Comparison of ENCODE assay signal across 18 cellular contexts in the genomic region with DNA sequence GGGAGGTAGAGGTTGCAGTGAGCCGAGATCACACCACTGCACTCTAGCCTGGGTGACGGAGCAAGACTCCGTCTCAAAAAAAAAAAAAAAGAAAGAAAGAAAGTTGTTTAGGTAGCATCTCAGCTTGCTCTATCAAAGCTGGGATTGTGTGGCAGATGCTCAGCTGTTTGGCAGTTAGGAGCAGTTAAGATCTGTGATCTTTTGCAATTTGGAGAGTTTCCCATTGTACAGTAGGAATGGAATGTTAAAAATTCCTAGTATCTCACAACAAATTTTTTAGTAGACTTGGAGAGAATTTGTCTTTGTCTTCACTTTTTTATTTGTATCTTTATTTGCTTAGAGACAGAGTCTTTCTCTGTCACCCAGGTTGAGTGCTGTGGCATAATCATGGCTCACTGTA.
DNase-seq lines count a peak whose midpoint lies in the region; ATAC-seq and TF ChIP-seq lines count a peak whose summit lies in the region.
"Had no signal": no experiment of that assay in that cellular context is flagged by ENCODE, and none has a peak within 500 bp of the region (broad histone marks: within the 10 kb centered on the region; RNA-seq: fewer than 3 reads in every experiment).

No MANE protein-coding gene starts in this region.

- no peak overlapping the region for H3K4me3 ChIP-seq in foreskin fibroblast (ENCODE audit: low read depth in 1 of 2, low read length in 2 of 2)
- H3K4me3 ChIP-seq in mucosa of descending colon: no peak overlapping the region
- H3K4me3 ChIP-seq: A549, esophagus muscularis mucosa, PC-9, right atrium auricular region had no signal

- intact Hi-C loops in mucosa of descending colon (cut with DNase I, micrococcal nuclease): no loop called here

- H3K4me1 ChIP-seq in mucosa of descending colon (ENCODE audit: low read depth): no peaks in the 10 kb centered on the region
- H3K4me1 ChIP-seq: A549, esophagus muscularis mucosa, right atrium auricular region had no signal

- ATAC-seq in mucosa of descending colon (no peak), GM21515 (IDR thresholded peaks at IDR 0.05; ENCODE audit: unreplicated experiment) (no peak)
- ATAC-seq: A549; left colon; stimulated activated naive CD8-positive, alpha-beta T cell treated with anti-CD3 and anti-CD28 coated beads, Interleukin-15, Interleukin-2, amounts not matched to agents 100 U/mL and 50 U/mL, for 24 hours had no signal

- no peaks in the 10 kb centered on the region for H3K9me3 ChIP-seq in mucosa of descending colon
- H3K9me3 ChIP-seq: A549, esophagus muscularis mucosa, right atrium auricular region had no signal

- peak; percentile 34 for DNase-seq in ACHN
- peak; percentile 70 for DNase-seq in HCEC 1CT
- peak; percentile 43 for DNase-seq in amniotic epithelial cell (ENCODE audit: low read depth)
- DNase-seq in foreskin fibroblast: peak; percentile 48 to 74
- no peak for DNase-seq in mucosa of descending colon
- DNase-seq in kidney tubule cell (ENCODE audit: low spot score): no peak
- DNase-seq in NOMO-1 treated with dmso at 0.1 percent for 144 hours (lab: John Stamatoyannopoulos, UW; ENCODE audit: unreplicated experiment): no peak
- DNase-seq: activated CD4-positive, alpha-beta T cell treated with anti-CD3 and anti-CD28 coated beads, Interleukin-2, amount 50 U/mL, for 48 hours; activated T-cell treated with anti-CD3 and anti-CD28 coated beads, Interleukin-2, amount 50 U/mL, for 1 hour; left colon; midbrain; NCI-H69; PC-9; stimulated activated naive CD8-positive, alpha-beta T cell treated with anti-CD3 and anti-CD28 coated beads, Interleukin-15, Interleukin-2, amounts not matched to agents 100 U/mL and 50 U/mL, for 24 hours had no signal

- in situ Hi-C loops in ACHN (cut with HindIII; ENCODE audit: low pct_ligation_motif_present, low pct_unique_long_range_greater_than_20kb, low sequenced_read_pairs): no loop called here

- H3K36me3 ChIP-seq in mucosa of descending colon (ENCODE audit: low read depth): no peaks in the 10 kb centered on the region
- H3K36me3 ChIP-seq: esophagus muscularis mucosa, right atrium auricular region had no signal

- no peak for TF ChIP-seq CTCF in foreskin fibroblast (IDR thresholded peaks at IDR 0.05; ENCODE audit: low read depth, low read length)
- no peak for TF ChIP-seq CTCF in mucosa of descending colon (IDR thresholded peaks at IDR 0.05)

Comparison
In these comparisons a context has a peak if more than half of its experiments do, and no peak if none do; other contexts are left out.
1. DNase-seq: peak in ACHN (single experiment), HCEC 1CT (single experiment), amniotic epithelial cell (single experiment) and foreskin fibroblast (2 of 2); none in mucosa of descending colon (0 of 3), kidney tubule cell (single experiment) and NOMO-1 treated with dmso at 0.1 percent for 144 hours (single experiment).